15 cellular contexts compared by ENCODE assay signal in the genomic region with DNA sequence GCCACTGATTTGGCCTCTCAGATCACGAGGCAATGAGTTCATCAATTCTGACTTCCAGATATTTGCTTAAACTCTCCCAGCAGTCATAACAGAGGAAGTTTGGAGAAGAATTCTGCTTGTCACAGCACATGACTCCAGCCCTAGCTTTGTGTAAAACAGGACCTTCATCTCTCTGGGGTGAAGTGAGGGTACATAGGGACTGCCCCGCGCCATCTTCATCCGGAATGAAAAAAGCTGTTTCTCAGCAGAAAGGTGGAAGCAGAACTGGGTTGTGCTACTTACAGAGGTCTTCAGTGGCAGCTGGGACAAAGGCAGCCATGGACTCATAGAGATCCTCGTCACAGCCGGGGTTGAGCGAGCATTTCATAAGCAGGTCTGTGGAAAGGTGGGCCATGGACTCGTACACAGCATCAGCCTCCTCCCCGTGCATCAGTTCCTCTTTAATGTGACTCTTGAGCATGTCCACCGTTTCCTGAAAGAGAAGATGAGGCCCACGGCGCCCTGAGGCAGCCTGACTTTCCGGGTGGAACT. TPM values are rescaled to one million over a fixed set of nuclear protein-coding genes. Genes with fewer than 3 reads are reported as not detected.
DNase-seq lines count a peak whose midpoint lies in the region; ATAC-seq and TF ChIP-seq lines count a peak whose summit lies in the region.
"Had no signal": no experiment of that assay in that cellular context is flagged by ENCODE, and none has a peak within 500 bp of the region (broad histone marks: within the 10 kb centered on the region; RNA-seq: fewer than 3 reads in every experiment).

No MANE protein-coding gene starts in this region.

- no peak for TF ChIP-seq CTCF in gastroesophageal sphincter (IDR thresholded peaks at IDR 0.05)

- H3K36me3 Mint-ChIP-seq in activated T-cell treated with anti-CD3 and anti-CD28 coated beads, Interleukin-2, amount 50 U/mL, for 72 hours (ENCODE audit: insufficient read depth in 2 of 2) = no peaks in the 10 kb centered on the region

- H3K18ac ChIP-seq in trophoblast cell (ENCODE audit: low read length) = no peak overlapping the region

- no peak overlapping the region for H3K23ac ChIP-seq in trophoblast cell (ENCODE audit: low read length)

- no peak overlapping the region for H4K91ac ChIP-seq in trophoblast cell (ENCODE audit: low read depth, low read length)

- no peak overlapping the region for H2BK12ac ChIP-seq in trophoblast cell (ENCODE audit: low read length)

- no peaks in the 10 kb centered on the region for H3K9me3 ChIP-seq in gastroesophageal sphincter
- no peaks in the 10 kb centered on the region for H3K9me3 ChIP-seq in trophoblast cell (ENCODE audit: insufficient read depth, low read depth, low read length)
- H3K9me3 ChIP-seq: stomach had no signal

- ATAC-seq in GM18499 (IDR thresholded peaks at IDR 0.05; ENCODE audit: insufficient read depth, unreplicated experiment) (peak; percentile 32), HG03103 (IDR thresholded peaks at IDR 0.05; ENCODE audit: low read depth, unreplicated experiment) (peak; percentile 41), gastroesophageal sphincter (peak; percentile 48)
- no peak for ATAC-seq in activated T-cell treated with anti-CD3 and anti-CD28 coated beads, Interleukin-2, amount 50 U/mL, for 72 hours (replicated peaks in 1 of 2)
- ATAC-seq: GM23338 had no signal

- H3K79me2 ChIP-seq in trophoblast cell (ENCODE audit: control insufficient read depth, insufficient read depth, low read length, poor library complexity) = no peaks in the 10 kb centered on the region

- no peak overlapping the region for H3K4me3 Mint-ChIP-seq in activated T-cell treated with anti-CD3 and anti-CD28 coated beads, Interleukin-2, amount 50 U/mL, for 72 hours
- H3K4me3 Mint-ChIP-seq: activated CD4-positive, alpha-beta T cell treated with anti-CD3 and anti-CD28 coated beads, Interleukin-2, amount 10 ng/mL, durations not matched to agents 24 days and 14 days; activated naive CD8-positive, alpha-beta T cell treated with anti-CD3 and anti-CD28 coated beads for 36 hours; CD8-positive, alpha-beta memory T cell; GM23338 had no signal

- H4K8ac ChIP-seq in trophoblast cell (ENCODE audit: low read depth, low read length) = no peak overlapping the region

- peak; percentile 25 to 57 for DNase-seq in trophoblast cell
- DNase-seq in activated T-cell treated with anti-CD3 and anti-CD28 coated beads, Interleukin-2, amount 50 U/mL, for 72 hours = no peak
- no peak for DNase-seq in NCI-H1694 treated with DMSO at 0.1 percent for 48 hours (lab: John Stamatoyannopoulos, UW)
- no peak for DNase-seq in NCI-H526 (lab: John Stamatoyannopoulos, UW)
- DNase-seq in DMS153 (lab: John Stamatoyannopoulos, UW) = no peak
- DNase-seq: activated CD4-positive, alpha-beta T cell treated with anti-CD3 and anti-CD28 coated beads, Interleukin-2, amount 10 ng/mL, durations not matched to agents 24 days and 14 days; activated naive CD8-positive, alpha-beta T cell treated with anti-CD3 and anti-CD28 coated beads for 36 hours; CD8-positive, alpha-beta memory T cell; NCI-H446; stimulated activated CD4-positive, alpha-beta T cell treated with anti-CD3 and anti-CD28 coated beads, Interleukin-15, amount 100 ng/mL, for 24 hours; stomach had no signal

- H4K12ac ChIP-seq in trophoblast cell (ENCODE audit: low read depth, low read length) = no peak overlapping the region

- no peak overlapping the region for H2AK5ac ChIP-seq in trophoblast cell (ENCODE audit: low read length)

- no peak overlapping the region for H2AFZ ChIP-seq in trophoblast cell (ENCODE audit: insufficient read depth, low read length, poor library complexity)
- H2AFZ ChIP-seq: GM23338 had no signal

- no peak overlapping the region for H3K9ac ChIP-seq in trophoblast cell (ENCODE audit: low read length)

- H3K27me3 Mint-ChIP-seq in activated T-cell treated with anti-CD3 and anti-CD28 coated beads, Interleukin-2, amount 50 U/mL, for 72 hours (ENCODE audit: low read depth) = no peaks in the 10 kb centered on the region
- H3K27me3 Mint-ChIP-seq: activated CD4-positive, alpha-beta T cell treated with anti-CD3 and anti-CD28 coated beads, Interleukin-2, amount 10 ng/mL, durations not matched to agents 24 days and 14 days; activated naive CD8-positive, alpha-beta T cell treated with anti-CD3 and anti-CD28 coated beads for 36 hours had no signal

- H3K4me1 ChIP-seq in gastroesophageal sphincter (no peaks in the 10 kb centered on the region), trophoblast cell (ENCODE audit: control insufficient read depth in 1 of 2, insufficient read depth in 2 of 2, low read length in 2 of 2) (peaks cover 0 to 2% of the 10 kb centered on the region in 2 experiments)

- H2BK120ac ChIP-seq in trophoblast cell (ENCODE audit: insufficient read depth, low read length, poor library complexity) = no peak overlapping the region

- no peak for TF ChIP-seq POLR2A in gastroesophageal sphincter (IDR thresholded peaks at IDR 0.05)

- peaks cover 33% of the 10 kb centered on the region for H3K4me1 Mint-ChIP-seq in activated T-cell treated with anti-CD3 and anti-CD28 coated beads, Interleukin-2, amount 50 U/mL, for 72 hours (ENCODE audit: low read depth)
- H3K4me1 Mint-ChIP-seq: GM23338 had no signal

- TF ChIP-seq EP300 in gastroesophageal sphincter (IDR thresholded peaks at IDR 0.05) = no peak

- H3K27ac Mint-ChIP-seq in activated T-cell treated with anti-CD3 and anti-CD28 coated beads, Interleukin-2, amount 50 U/mL, for 72 hours = no peak overlapping the region
- H3K27ac Mint-ChIP-seq: activated CD4-positive, alpha-beta T cell treated with anti-CD3 and anti-CD28 coated beads, Interleukin-2, amount 10 ng/mL, durations not matched to agents 24 days and 14 days; activated naive CD8-positive, alpha-beta T cell treated with anti-CD3 and anti-CD28 coated beads for 36 hours; GM23338 had no signal

- no peak overlapping the region for H3K14ac ChIP-seq in trophoblast cell (ENCODE audit: low read length)

- no peak overlapping the region for H3K4me3 ChIP-seq in gastroesophageal sphincter
- H3K4me3 ChIP-seq in trophoblast cell (ENCODE audit: low read depth, low read length) = no peak overlapping the region
- H3K4me3 ChIP-seq: GM23338, stomach had no signal

- no peak overlapping the region for H2BK5ac ChIP-seq in trophoblast cell (ENCODE audit: low read depth, low read length, poor library complexity)

- H3K27ac ChIP-seq in gastroesophageal sphincter (peak overlapping the region in 1 of 4 donors; percentile 17), trophoblast cell (ENCODE audit: low read depth, low read length) (no peak overlapping the region)

- H3K27me3 ChIP-seq in gastroesophageal sphincter = no peaks in the 10 kb centered on the region
- no peaks in the 10 kb centered on the region for H3K27me3 ChIP-seq in trophoblast cell (ENCODE audit: insufficient read depth, low read length)
- H3K27me3 ChIP-seq: stomach had no signal

- 22 to 66% methylated on average over 1 to 9 of the region's 13 CpGs for WGBS in gastroesophageal sphincter (ENCODE audit: low coverage in 1 of 2), 2 donors
- WGBS in trophoblast cell (ENCODE audit: extremely low coverage, insufficient coverage, insufficient read length) = no CpG with 5 or more reads among the region's 13 CpGs

- H3K4me2 ChIP-seq in trophoblast cell (ENCODE audit: low read length) = no peak overlapping the region
- H3K4me2 ChIP-seq: GM23338 had no signal

- no peaks in the 10 kb centered on the region for H3K79me1 ChIP-seq in trophoblast cell (ENCODE audit: low read length)

- no peak overlapping the region for H3K4ac ChIP-seq in trophoblast cell (ENCODE audit: low read depth, low read length)

- no peaks in the 10 kb centered on the region for H3K36me3 ChIP-seq in gastroesophageal sphincter
- H3K36me3 ChIP-seq in trophoblast cell (ENCODE audit: control insufficient read depth in 1 of 2, insufficient read depth in 2 of 2, low read length in 2 of 2) = no peaks in the 10 kb centered on the region

- no peaks in the 10 kb centered on the region for H3K9me3 Mint-ChIP-seq in activated T-cell treated with anti-CD3 and anti-CD28 coated beads, Interleukin-2, amount 50 U/mL, for 72 hours
- H3K9me3 Mint-ChIP-seq: activated CD4-positive, alpha-beta T cell treated with anti-CD3 and anti-CD28 coated beads, Interleukin-2, amount 10 ng/mL, durations not matched to agents 24 days and 14 days; activated naive CD8-positive, alpha-beta T cell treated with anti-CD3 and anti-CD28 coated beads for 36 hours; CD8-positive, alpha-beta memory T cell; GM23338 had no signal

RNA-seq across cellular contexts. Expression of a gene that starts 58.4 kb away (rescaled TPM):
- total RNA-seq in gastroesophageal sphincter = 100 to 1,000 TPM in 3 of 4 donors, 10 to 100 TPM in 1; 88.6 to 121 (median 114) TPM
- 90.7 and 96.7 TPM in 2 replicates for polyA plus RNA-seq in trophoblast cell (2013)
- total RNA-seq in activated T-cell treated with anti-CD3 and anti-CD28 coated beads, Interleukin-2, amount 50 U/mL, for 72 hours = 10 to 100 TPM; 72.8 to 76.7 TPM

Comparison
In these comparisons a context has a peak if more than half of its experiments do, and no peak if none do; other contexts are left out.
1. ATAC-seq: peak in GM18499 (single experiment), HG03103 (single experiment) and gastroesophageal sphincter (single experiment); none in activated T-cell treated with anti-CD3 and anti-CD28 coated beads, Interleukin-2, amount 50 U/mL, for 72 hours (0 of 2).
2. DNase-seq: peak in trophoblast cell (2 of 2); none in activated T-cell treated with anti-CD3 and anti-CD28 coated beads, Interleukin-2, amount 50 U/mL, for 72 hours (0 of 2), NCI-H1694 treated with DMSO at 0.1 percent for 48 hours (single experiment), NCI-H526 (0 of 2) and DMS153 (single experiment).